Comparison of ENCODE assay signal across 8 cellular contexts in genomic region chr13:114226699-114227323, GRCh38. TPM values are rescaled to one million over a fixed set of nuclear protein-coding genes. Genes with fewer than 3 reads are reported as not detected.
A peak's percentile ranks its signal among the peaks of the same experiment; 100 is the strongest.
DNase-seq lines count a peak whose midpoint lies in the region; ATAC-seq and TF ChIP-seq lines count a peak whose summit lies in the region.

No MANE protein-coding gene starts in this region.

- H3K27ac Mint-ChIP-seq in T-cell: peak overlapping the region; percentile 88

- intact Hi-C loops in left cardiac atrium (cut with DNase I): loop anchor here (1.0 to 2.0 kb wide), 3 partner anchors 276 to 408 kb away; no protein-coding TSS in a partner anchor

- POLR2A ChIA-PET in HEK293T (lab: Yijun Ruan, JAX): no interaction called here
- POLR2A ChIA-PET in T-cell (lab: Charles Lee): interaction anchor here in 1 of 2 donors (0.8 kb wide), 1 partner anchor 79 kb away, joined by 3 read pairs; no protein-coding TSS in a partner anchor

- peaks cover 42 to 49% (median 47%) of the 10 kb centered on the region in 3 donors for H3K4me1 Mint-ChIP-seq in T-cell

- DNase-seq in GM03348 (ENCODE audit: low spot score) (peak; percentile 90), HEK293T (ENCODE audit: extremely low spot score) (peak; percentile 63), NCI-H1105 (lab: John Stamatoyannopoulos, UW) (peak; percentile 79), T-cell (peak; percentile 50 to 86 (median 77)), left cardiac atrium (peak; percentile 84), renal cortical epithelial cell (ENCODE audit: low read depth) (peak; percentile 64)
- peak; percentile 65 for DNase-seq in activated naive CD8-positive, alpha-beta T cell treated with anti-CD3 and anti-CD28 coated beads, Interleukin-2, amount 50 U/mL, for 16 hours (ENCODE audit: low read depth, low spot score)

- peak; percentile 80 to 85 (median 82) for ATAC-seq in T-cell (replicated peaks in 1 of 4)
- peak; percentile 87 to 93 for ATAC-seq in left cardiac atrium
- ATAC-seq in HG02970 (IDR thresholded peaks at IDR 0.05; ENCODE audit: low FRiP score, unreplicated experiment): no peak

- CTCF ChIA-PET in HEK293T (lab: Yijun Ruan, JAX): interaction anchor here (0.9 kb wide), 1 partner anchor 40 kb away, joined by 4 read pairs; no protein-coding TSS in a partner anchor
- CTCF ChIA-PET in T-cell (lab: Charles Lee): interaction anchor here (0.9 to 1.4 kb wide), 5 partner anchors 79 to 410 kb away, joined by 3 to 8 read pairs (median 4); no protein-coding TSS in a partner anchor

- H3K4me3 Mint-ChIP-seq in T-cell: peak overlapping the region in 2 of 3 donors; percentile 13 to 65

- no peaks in the 10 kb centered on the region for H3K36me3 Mint-ChIP-seq in T-cell

- peaks cover 0 to 8% of the 10 kb centered on the region in 2 donors for H3K27me3 Mint-ChIP-seq in T-cell

- H3K9me3 Mint-ChIP-seq in T-cell: no peaks in the 10 kb centered on the region

TF ChIP-seq in HEK293T, 16 proteins besides CTCF, POLR2A, EP300 and RAD21:
- TF ChIP-seq ARNT (IDR thresholded peaks at IDR 0.05) (no peak), SUZ12 (IDR thresholded peaks at IDR 0.05) (no peak), BHLHE40 (IDR thresholded peaks at IDR 0.05; ENCODE audit: borderline replicate concordance) (no peak)

RNA-seq across cellular contexts. Expression of gene CDC16, which starts 7.9 kb away (rescaled TPM):
- total RNA-seq in T-cell (10 to 100 TPM; 61.5 to 97.8 (median 78.8) TPM), left cardiac atrium (10 to 100 TPM; 37.9 to 38.9 TPM), renal cortical epithelial cell (47.6 and 118 TPM in 2 replicates)

RNA-seq across cellular contexts. Expression of gene CFAP97D2, which starts 47.8 kb away (rescaled TPM):
- total RNA-seq in T-cell: 1 to 10 TPM in 3 of 5 donors, under 1 TPM in 2; 0.92 to 4.5 (median 2.6) TPM
- not detected for total RNA-seq in left cardiac atrium
- total RNA-seq in renal cortical epithelial cell: not detected in 2 replicates

RNA-seq across cellular contexts. Expression of gene UPF3A, which starts 54.6 kb away (rescaled TPM):
- total RNA-seq in T-cell (100 to 1,000 TPM in 1 of 5 donors, 10 to 100 TPM in 4; 40.5 to 105 (median 68.0) TPM), left cardiac atrium (10 to 100 TPM; 22.2 to 28.0 TPM), renal cortical epithelial cell (14.6 and 30.3 TPM in 2 replicates)
